Comparison of ENCODE assay signal across 9 cellular contexts in the genomic region with DNA sequence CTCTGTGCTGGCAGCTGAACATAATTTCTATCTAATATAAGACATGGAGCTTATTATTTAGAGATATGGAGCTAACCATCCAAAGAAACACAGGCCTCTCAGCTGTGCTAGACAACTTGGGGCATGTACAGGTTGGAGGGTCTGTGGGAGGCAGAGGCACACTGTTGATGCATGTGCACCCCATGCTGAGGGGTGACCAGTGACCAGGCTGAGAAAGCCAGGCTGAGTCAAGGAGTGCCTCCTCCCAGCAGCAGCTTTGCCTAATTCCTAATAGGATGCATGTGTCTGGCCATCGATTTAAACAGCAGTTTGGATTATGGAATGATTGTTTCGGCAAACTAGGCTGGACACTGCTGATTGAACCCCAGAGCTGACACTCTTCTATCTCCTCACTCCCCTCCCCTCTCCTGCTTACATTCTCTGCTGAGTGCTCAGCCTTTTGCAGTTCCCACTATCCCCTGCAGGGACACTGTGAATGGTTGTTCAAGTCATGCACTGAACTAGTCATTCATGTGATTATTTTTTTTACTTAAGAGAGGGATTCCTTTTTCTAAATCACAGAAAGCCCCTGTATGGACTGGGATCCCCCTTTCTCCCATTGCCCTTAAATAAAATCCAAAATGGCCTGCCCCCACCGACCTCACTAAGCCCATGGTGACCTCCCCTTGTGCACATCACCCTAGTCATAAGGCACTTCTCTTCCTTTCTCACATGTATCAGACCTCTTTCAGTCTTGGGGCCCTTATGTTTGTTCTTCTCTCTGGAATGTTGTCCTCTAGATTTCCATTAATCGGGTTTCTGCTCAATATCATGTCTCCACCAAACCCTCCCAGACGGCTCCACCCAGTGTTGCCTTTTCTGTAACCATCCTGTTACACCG.
A peak's percentile ranks its signal among the peaks of the same experiment; 100 is the strongest.
DNase-seq lines count a peak whose midpoint lies in the region; ATAC-seq and TF ChIP-seq lines count a peak whose summit lies in the region.
"Had no signal": no experiment of that assay in that cellular context is flagged by ENCODE, and none has a peak within 500 bp of the region (broad histone marks: within the 10 kb centered on the region; RNA-seq: fewer than 3 reads in every experiment).

No MANE protein-coding gene starts in this region.

- H3K9me3 ChIP-seq in HEK293 (ENCODE audit: control insufficient read depth, insufficient read depth, low read depth, low read length): no peaks in the 10 kb centered on the region
- H3K9me3 ChIP-seq in tibial artery: no peaks in the 10 kb centered on the region

- POLR2A ChIA-PET in HEK293 (lab: Yijun Ruan, JAX): no interaction called here
- POLR2A ChIA-PET in activated CD4-positive, alpha-beta memory T cell treated with anti-CD3 and anti-CD28 coated beads, Interleukin-2, amount 10 ng/mL, durations not matched to agents 7 days and 5 days (lab: Charles Lee): no interaction called here

- intact Hi-C loops in tibial artery (cut with DNase I; ENCODE audit: low total_unique reads): no loop called here

- H3K4me3 ChIP-seq in HEK293 (ENCODE audit: low read depth, low read length): no peak overlapping the region
- H3K4me3 ChIP-seq in tibial artery: no peak overlapping the region
- H3K4me3 ChIP-seq: lung had no signal

- H3K4me1 Mint-ChIP-seq in activated CD4-positive, alpha-beta memory T cell treated with anti-CD3 and anti-CD28 coated beads, Interleukin-2, amount 10 ng/mL, durations not matched to agents 7 days and 5 days: peaks cover 6% of the 10 kb centered on the region

- no peak overlapping the region for H3K4me3 Mint-ChIP-seq in activated CD4-positive, alpha-beta memory T cell treated with anti-CD3 and anti-CD28 coated beads, Interleukin-2, amount 10 ng/mL, durations not matched to agents 7 days and 5 days

- H3K4me1 ChIP-seq in HEK293 (ENCODE audit: control insufficient read depth, insufficient read depth, low read length): no peaks in the 10 kb centered on the region
- H3K4me1 ChIP-seq in tibial artery: peaks cover 0 to 27% (median 21%) of the 10 kb centered on the region in 4 donors

- H3K36me3 ChIP-seq in HEK293 (ENCODE audit: control insufficient read depth in 2 of 2, insufficient read depth in 1 of 2, low read length in 2 of 2) (no peaks in the 10 kb centered on the region), tibial artery (no peaks in the 10 kb centered on the region)

- peak; percentile 53 for DNase-seq in DMS 273 (lab: John Stamatoyannopoulos, UW; ENCODE audit: unreplicated experiment)
- no peak for DNase-seq in DMS 273 treated with DMSO at 0.1 percent for 48 hours (lab: John Stamatoyannopoulos, UW)
- DNase-seq in activated CD4-positive, alpha-beta memory T cell treated with anti-CD3 and anti-CD28 coated beads, Interleukin-2, amount 10 ng/mL, durations not matched to agents 7 days and 5 days: peak; percentile 28
- peak; percentile 55 for DNase-seq in hepatic stellate cell (ENCODE audit: low spot score)
- DNase-seq in tibial artery: no peak
- no peak for DNase-seq in CD1c-positive myeloid dendritic cell (ENCODE audit: extremely low spot score)

- no peaks in the 10 kb centered on the region for H3K27me3 ChIP-seq in tibial artery

- H3K36me3 Mint-ChIP-seq in activated CD4-positive, alpha-beta memory T cell treated with anti-CD3 and anti-CD28 coated beads, Interleukin-2, amount 10 ng/mL, durations not matched to agents 7 days and 5 days (ENCODE audit: low read depth): no peaks in the 10 kb centered on the region

- H3K9me3 Mint-ChIP-seq in activated CD4-positive, alpha-beta memory T cell treated with anti-CD3 and anti-CD28 coated beads, Interleukin-2, amount 10 ng/mL, durations not matched to agents 7 days and 5 days: no peaks in the 10 kb centered on the region

- CTCF ChIA-PET in HEK293 (lab: Yijun Ruan, JAX): interaction anchor here (0.7 to 1.5 kb wide), 3 partner anchors 16 to 73 kb away, joined by 3 to 5 read pairs (median 3); no protein-coding TSS in a partner anchor
- CTCF ChIA-PET in activated CD4-positive, alpha-beta memory T cell treated with anti-CD3 and anti-CD28 coated beads, Interleukin-2, amount 10 ng/mL, durations not matched to agents 7 days and 5 days (lab: Charles Lee): interaction anchor here (0.5 kb wide), 1 partner anchor 13 kb away, joined by 3 read pairs; no protein-coding TSS in a partner anchor

- ATAC-seq in HG02884 (IDR thresholded peaks at IDR 0.05; ENCODE audit: unreplicated experiment): no peak

- TF ChIP-seq CTCF in HEK293 (tag by site-specific recombination; IDR thresholded peaks at IDR 0.05): no peak
- peak; percentile 23 to 33 for TF ChIP-seq CTCF in tibial artery (IDR thresholded peaks at IDR 0.05)

- no peak overlapping the region for H3K27ac ChIP-seq in HEK293 (ENCODE audit: extremely low read depth, low read depth, low read length)
- H3K27ac ChIP-seq in tibial artery: no peak overlapping the region

- no peak overlapping the region for H3K27ac Mint-ChIP-seq in activated CD4-positive, alpha-beta memory T cell treated with anti-CD3 and anti-CD28 coated beads, Interleukin-2, amount 10 ng/mL, durations not matched to agents 7 days and 5 days

- peaks cover 6% of the 10 kb centered on the region for H3K27me3 Mint-ChIP-seq in activated CD4-positive, alpha-beta memory T cell treated with anti-CD3 and anti-CD28 coated beads, Interleukin-2, amount 10 ng/mL, durations not matched to agents 7 days and 5 days

TF ChIP-seq in HEK293, 187 proteins besides CTCF, POLR2A, EP300 and RAD21:
- TF ChIP-seq GLIS1 (tag by site-specific recombination; IDR thresholded peaks at IDR 0.05): 0 out of 2 replicates have a peak, but pooled peaks have one; percentile 23
- TF ChIP-seq ZBTB11 (tag by site-specific recombination; conservative IDR thresholded peaks at IDR 0.05; ENCODE audit: low read depth): no peak
TF ChIP-seq in HEK293: peak in this region for 1.

Comparison
In these comparisons a context has a peak if more than half of its experiments do, and no peak if none do; other contexts are left out.
1. DNase-seq: peak in DMS 273 (single experiment), activated CD4-positive, alpha-beta memory T cell treated with anti-CD3 and anti-CD28 coated beads, Interleukin-2, amount 10 ng/mL, durations not matched to agents 7 days and 5 days (single experiment) and hepatic stellate cell (single experiment); none in DMS 273 treated with DMSO at 0.1 percent for 48 hours (single experiment), tibial artery (0 of 2) and CD1c-positive myeloid dendritic cell (single experiment).